In the genomic region with DNA sequence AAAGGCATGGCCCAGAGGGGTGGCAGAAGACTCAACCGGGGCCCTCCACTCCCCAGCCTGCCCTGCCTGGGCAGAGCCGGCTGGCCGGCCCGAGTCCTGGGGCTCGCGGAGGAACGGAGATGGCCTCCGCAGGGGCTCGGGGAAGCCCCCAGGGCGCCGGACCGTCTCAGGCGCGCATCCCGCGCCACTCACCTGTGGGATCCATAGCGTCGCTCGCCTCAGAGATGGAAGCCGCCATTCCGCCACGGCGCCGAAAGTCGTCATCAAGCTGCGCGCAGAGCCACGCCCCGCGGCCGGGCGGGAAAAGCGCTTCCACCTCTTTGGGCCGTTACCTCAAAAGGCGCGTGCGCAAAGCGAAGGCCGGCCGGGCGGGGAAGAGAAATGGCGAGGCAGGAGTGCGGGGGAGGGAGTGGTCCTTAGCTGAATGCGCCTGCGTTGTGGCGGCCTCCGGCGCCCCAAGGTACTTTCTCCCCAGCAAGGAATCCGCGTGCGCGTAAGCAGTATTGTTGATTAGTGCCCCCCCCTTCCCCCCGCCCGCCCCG, we compare ENCODE assay signal across 1 cellular context.
TF ChIP-seq lines count a peak whose summit lies in the region.

A gene with protein sequence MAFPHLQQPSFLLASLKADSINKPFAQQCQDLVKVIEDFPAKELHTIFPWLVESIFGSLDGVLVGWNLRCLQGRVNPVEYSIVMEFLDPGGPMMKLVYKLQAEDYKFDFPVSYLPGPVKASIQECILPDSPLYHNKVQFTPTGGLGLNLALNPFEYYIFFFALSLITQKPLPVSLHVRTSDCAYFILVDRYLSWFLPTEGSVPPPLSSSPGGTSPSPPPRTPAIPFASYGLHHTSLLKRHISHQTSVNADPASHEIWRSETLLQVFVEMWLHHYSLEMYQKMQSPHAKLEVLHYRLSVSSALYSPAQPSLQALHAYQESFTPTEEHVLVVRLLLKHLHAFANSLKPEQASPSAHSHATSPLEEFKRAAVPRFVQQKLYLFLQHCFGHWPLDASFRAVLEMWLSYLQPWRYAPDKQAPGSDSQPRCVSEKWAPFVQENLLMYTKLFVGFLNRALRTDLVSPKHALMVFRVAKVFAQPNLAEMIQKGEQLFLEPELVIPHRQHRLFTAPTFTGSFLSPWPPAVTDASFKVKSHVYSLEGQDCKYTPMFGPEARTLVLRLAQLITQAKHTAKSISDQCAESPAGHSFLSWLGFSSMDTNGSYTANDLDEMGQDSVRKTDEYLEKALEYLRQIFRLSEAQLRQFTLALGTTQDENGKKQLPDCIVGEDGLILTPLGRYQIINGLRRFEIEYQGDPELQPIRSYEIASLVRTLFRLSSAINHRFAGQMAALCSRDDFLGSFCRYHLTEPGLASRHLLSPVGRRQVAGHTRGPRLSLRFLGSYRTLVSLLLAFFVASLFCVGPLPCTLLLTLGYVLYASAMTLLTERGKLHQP (minus strand): TSS at position 265 of the 542 bp plus-strand sequence. CDS start 5,010 bp downstream, outside the sequence.

TF ChIP-seq in HepG2, 621 proteins besides CTCF, POLR2A, EP300 and RAD21 (continued from another document and continues in another):
- TF ChIP-seq, protein P1, sequence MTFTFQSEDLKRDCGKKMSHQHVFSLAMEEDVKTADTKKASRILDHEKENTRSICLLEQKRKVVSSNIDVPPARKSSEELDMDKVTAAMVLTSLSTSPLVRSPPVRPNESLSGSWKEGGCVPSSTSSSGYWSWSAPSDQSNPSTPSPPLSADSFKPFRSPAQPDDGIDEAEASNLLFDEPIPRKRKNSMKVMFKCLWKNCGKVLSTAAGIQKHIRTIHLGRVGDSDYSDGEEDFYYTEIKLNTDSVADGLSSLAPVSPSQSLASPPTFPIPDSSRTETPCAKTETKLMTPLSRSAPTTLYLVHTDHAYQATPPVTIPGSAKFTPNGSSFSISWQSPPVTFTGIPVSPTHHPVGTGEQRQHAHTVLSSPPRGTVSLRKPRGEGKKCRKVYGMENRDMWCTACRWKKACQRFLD (CRISPR knock-in tag; IDR thresholded peaks at IDR 0.05; ENCODE audit: borderline replicate concordance), result no peak; the same call in 1 of the 2 replicates
- TF ChIP-seq STAT5B (CRISPR knock-in tag; IDR thresholded peaks at IDR 0.05) (no peak), TAF1 (CRISPR knock-in tag; IDR thresholded peaks at IDR 0.05) (peak; percentile 90; the same call in 1 of the 2 replicates), ISX (CRISPR knock-in tag; conservative IDR thresholded peaks at IDR 0.05) (no peak), KDM2A (CRISPR knock-in tag; IDR thresholded peaks at IDR 0.05; ENCODE audit: borderline replicate concordance, low read depth) (peak; percentile 89), FOSL1 (CRISPR knock-in tag; IDR thresholded peaks at IDR 0.05; ENCODE audit: borderline replicate concordance) (no peak), ZNF232 (CRISPR knock-in tag; IDR thresholded peaks at IDR 0.05; ENCODE audit: borderline replicate concordance) (no peak), ZZZ3 (CRISPR knock-in tag; IDR thresholded peaks at IDR 0.05; ENCODE audit: borderline replicate concordance) (peak; percentile 59; the same call in 1 of the 2 replicates), THAP11 (CRISPR knock-in tag; IDR thresholded peaks at IDR 0.05) (peak; percentile 91), KMT2B (CRISPR knock-in tag; IDR thresholded peaks at IDR 0.05) (peak; percentile 89), ZNF547 (CRISPR knock-in tag; IDR thresholded peaks at IDR 0.05) (no peak; the same call in 1 of the 2 replicates), ZNF703 (CRISPR knock-in tag; IDR thresholded peaks at IDR 0.05; ENCODE audit: borderline replicate concordance) (no peak; the same call in 1 of the 2 replicates), ZNF556 (CRISPR knock-in tag; IDR thresholded peaks at IDR 0.05; ENCODE audit: borderline replicate concordance) (no peak), KLF6 (CRISPR knock-in tag; IDR thresholded peaks at IDR 0.05) (peak; percentile 83), SNRNP70 (IDR thresholded peaks at IDR 0.05; ENCODE audit: low read depth, low read length) (no peak), ZNF496 (CRISPR knock-in tag; IDR thresholded peaks at IDR 0.05; ENCODE audit: insufficient replicate concordance) (no peak), JUNB (CRISPR knock-in tag; IDR thresholded peaks at IDR 0.05; ENCODE audit: borderline replicate concordance) (no peak; the same call in 1 of the 2 replicates), PRPF4 (IDR thresholded peaks at IDR 0.05; ENCODE audit: low read depth, low read length, poor library complexity, severe bottlenecking) (no peak), ZNF549 (CRISPR knock-in tag; IDR thresholded peaks at IDR 0.05) (no peak), HNRNPH1 (optimal IDR thresholded peaks at IDR 0.05; ENCODE audit: low read depth, low read length) (no peak), ZFP90 (CRISPR knock-in tag; IDR thresholded peaks at IDR 0.05; ENCODE audit: borderline replicate concordance) (peak; percentile 82; the same call in 1 of the 2 replicates), MAFF (IDR thresholded peaks at IDR 0.05; ENCODE audit: low read depth, low read length) (no peak), NR2F6 (IDR thresholded peaks at IDR 0.05) (no peak), NR2F6 (CRISPR knock-in tag; IDR thresholded peaks at IDR 0.05) (peak; percentile 49; the same call in 1 of the 2 replicates), ELF1 (CRISPR knock-in tag; IDR thresholded peaks at IDR 0.05) (peak; percentile 76), FOXP1 (IDR thresholded peaks at IDR 0.05) (no peak), FOXP1 (CRISPR knock-in tag; IDR thresholded peaks at IDR 0.05) (no peak), DR1 (CRISPR knock-in tag; IDR thresholded peaks at IDR 0.05) (peak; percentile 73; the same call in 1 of the 2 replicates), ZNF510 (CRISPR knock-in tag; IDR thresholded peaks at IDR 0.05; ENCODE audit: low read depth) (peak; percentile 41; the same call in 1 of the 2 replicates), SCMH1 (CRISPR knock-in tag; IDR thresholded peaks at IDR 0.05; ENCODE audit: borderline replicate concordance) (no peak), ZEB1 (IDR thresholded peaks at IDR 0.05; ENCODE audit: insufficient replicate concordance, low read depth) (peak; percentile 25), FOXK2 (IDR thresholded peaks at IDR 0.05) (no peak), SAFB2 (CRISPR knock-in tag; IDR thresholded peaks at IDR 0.05; ENCODE audit: borderline replicate concordance, low read depth) (no peak), ZC3H13 (CRISPR knock-in tag; IDR thresholded peaks at IDR 0.05) (peak; percentile 77; the same call in 1 of the 2 replicates), ZSCAN29 (CRISPR knock-in tag; conservative IDR thresholded peaks at IDR 0.05) (no peak), ZNF124 (CRISPR knock-in tag; IDR thresholded peaks at IDR 0.05) (peak; percentile 28; the same call in 1 of the 2 replicates)
- TF ChIP-seq, protein P2, sequence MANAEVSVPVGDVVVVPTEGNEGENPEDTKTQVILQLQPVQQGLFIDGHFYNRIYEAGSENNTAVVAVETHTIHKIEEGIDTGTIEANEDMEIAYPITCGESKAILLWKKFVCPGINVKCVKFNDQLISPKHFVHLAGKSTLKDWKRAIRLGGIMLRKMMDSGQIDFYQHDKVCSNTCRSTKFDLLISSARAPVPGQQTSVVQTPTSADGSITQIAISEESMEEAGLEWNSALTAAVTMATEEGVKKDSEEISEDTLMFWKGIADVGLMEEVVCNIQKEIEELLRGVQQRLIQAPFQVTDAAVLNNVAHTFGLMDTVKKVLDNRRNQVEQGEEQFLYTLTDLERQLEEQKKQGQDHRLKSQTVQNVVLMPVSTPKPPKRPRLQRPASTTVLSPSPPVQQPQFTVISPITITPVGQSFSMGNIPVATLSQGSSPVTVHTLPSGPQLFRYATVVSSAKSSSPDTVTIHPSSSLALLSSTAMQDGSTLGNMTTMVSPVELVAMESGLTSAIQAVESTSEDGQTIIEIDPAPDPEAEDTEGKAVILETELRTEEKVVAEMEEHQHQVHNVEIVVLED (CRISPR knock-in tag; IDR thresholded peaks at IDR 0.05; ENCODE audit: borderline replicate concordance), result peak; percentile 89
- TF ChIP-seq, protein P3, sequence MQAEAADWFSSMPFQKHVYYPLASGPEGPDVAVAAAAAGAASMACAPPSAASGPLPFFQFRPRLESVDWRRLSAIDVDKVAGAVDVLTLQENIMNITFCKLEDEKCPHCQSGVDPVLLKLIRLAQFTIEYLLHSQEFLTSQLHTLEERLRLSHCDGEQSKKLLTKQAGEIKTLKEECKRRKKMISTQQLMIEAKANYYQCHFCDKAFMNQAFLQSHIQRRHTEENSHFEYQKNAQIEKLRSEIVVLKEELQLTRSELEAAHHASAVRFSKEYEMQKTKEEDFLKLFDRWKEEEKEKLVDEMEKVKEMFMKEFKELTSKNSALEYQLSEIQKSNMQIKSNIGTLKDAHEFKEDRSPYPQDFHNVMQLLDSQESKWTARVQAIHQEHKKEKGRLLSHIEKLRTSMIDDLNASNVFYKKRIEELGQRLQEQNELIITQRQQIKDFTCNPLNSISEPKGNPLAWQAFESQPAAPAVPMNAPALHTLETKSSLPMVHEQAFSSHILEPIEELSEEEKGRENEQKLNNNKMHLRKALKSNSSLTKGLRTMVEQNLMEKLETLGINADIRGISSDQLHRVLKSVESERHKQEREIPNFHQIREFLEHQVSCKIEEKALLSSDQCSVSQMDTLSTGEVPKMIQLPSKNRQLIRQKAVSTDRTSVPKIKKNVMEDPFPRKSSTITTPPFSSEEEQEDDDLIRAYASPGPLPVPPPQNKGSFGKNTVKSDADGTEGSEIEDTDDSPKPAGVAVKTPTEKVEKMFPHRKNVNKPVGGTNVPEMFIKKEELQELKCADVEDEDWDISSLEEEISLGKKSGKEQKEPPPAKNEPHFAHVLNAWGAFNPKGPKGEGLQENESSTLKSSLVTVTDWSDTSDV (CRISPR knock-in tag; IDR thresholded peaks at IDR 0.05), result no peak; the same call in 1 of the 2 replicates
- TF ChIP-seq, protein P4, sequence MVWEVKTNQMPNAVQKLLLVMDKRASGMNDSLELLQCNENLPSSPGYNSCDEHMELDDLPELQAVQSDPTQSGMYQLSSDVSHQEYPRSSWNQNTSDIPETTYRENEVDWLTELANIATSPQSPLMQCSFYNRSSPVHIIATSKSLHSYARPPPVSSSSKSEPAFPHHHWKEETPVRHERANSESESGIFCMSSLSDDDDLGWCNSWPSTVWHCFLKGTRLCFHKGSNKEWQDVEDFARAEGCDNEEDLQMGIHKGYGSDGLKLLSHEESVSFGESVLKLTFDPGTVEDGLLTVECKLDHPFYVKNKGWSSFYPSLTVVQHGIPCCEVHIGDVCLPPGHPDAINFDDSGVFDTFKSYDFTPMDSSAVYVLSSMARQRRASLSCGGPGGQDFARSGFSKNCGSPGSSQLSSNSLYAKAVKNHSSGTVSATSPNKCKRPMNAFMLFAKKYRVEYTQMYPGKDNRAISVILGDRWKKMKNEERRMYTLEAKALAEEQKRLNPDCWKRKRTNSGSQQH (CRISPR knock-in tag; IDR thresholded peaks at IDR 0.05; ENCODE audit: low read depth), result peak; percentile 98
- TF ChIP-seq, protein P5, sequence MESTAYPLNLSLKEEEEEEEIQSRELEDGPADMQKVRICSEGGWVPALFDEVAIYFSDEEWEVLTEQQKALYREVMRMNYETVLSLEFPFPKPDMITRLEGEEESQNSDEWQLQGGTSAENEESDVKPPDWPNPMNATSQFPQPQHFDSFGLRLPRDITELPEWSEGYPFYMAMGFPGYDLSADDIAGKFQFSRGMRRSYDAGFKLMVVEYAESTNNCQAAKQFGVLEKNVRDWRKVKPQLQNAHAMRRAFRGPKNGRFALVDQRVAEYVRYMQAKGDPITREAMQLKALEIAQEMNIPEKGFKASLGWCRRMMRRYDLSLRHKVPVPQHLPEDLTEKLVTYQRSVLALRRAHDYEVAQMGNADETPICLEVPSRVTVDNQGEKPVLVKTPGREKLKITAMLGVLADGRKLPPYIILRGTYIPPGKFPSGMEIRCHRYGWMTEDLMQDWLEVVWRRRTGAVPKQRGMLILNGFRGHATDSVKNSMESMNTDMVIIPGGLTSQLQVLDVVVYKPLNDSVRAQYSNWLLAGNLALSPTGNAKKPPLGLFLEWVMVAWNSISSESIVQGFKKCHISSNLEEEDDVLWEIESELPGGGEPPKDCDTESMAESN (CRISPR knock-in tag; conservative IDR thresholded peaks at IDR 0.05), result peak; percentile 66; the same call in 1 of the 2 replicates
- TF ChIP-seq, protein P6, sequence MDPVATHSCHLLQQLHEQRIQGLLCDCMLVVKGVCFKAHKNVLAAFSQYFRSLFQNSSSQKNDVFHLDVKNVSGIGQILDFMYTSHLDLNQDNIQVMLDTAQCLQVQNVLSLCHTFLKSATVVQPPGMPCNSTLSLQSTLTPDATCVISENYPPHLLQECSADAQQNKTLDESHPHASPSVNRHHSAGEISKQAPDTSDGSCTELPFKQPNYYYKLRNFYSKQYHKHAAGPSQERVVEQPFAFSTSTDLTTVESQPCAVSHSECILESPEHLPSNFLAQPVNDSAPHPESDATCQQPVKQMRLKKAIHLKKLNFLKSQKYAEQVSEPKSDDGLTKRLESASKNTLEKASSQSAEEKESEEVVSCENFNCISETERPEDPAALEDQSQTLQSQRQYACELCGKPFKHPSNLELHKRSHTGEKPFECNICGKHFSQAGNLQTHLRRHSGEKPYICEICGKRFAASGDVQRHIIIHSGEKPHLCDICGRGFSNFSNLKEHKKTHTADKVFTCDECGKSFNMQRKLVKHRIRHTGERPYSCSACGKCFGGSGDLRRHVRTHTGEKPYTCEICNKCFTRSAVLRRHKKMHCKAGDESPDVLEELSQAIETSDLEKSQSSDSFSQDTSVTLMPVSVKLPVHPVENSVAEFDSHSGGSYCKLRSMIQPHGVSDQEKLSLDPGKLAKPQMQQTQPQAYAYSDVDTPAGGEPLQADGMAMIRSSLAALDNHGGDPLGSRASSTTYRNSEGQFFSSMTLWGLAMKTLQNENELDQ (CRISPR knock-in tag; IDR thresholded peaks at IDR 0.05; ENCODE audit: borderline replicate concordance), result no peak
- TF ChIP-seq, protein P7, sequence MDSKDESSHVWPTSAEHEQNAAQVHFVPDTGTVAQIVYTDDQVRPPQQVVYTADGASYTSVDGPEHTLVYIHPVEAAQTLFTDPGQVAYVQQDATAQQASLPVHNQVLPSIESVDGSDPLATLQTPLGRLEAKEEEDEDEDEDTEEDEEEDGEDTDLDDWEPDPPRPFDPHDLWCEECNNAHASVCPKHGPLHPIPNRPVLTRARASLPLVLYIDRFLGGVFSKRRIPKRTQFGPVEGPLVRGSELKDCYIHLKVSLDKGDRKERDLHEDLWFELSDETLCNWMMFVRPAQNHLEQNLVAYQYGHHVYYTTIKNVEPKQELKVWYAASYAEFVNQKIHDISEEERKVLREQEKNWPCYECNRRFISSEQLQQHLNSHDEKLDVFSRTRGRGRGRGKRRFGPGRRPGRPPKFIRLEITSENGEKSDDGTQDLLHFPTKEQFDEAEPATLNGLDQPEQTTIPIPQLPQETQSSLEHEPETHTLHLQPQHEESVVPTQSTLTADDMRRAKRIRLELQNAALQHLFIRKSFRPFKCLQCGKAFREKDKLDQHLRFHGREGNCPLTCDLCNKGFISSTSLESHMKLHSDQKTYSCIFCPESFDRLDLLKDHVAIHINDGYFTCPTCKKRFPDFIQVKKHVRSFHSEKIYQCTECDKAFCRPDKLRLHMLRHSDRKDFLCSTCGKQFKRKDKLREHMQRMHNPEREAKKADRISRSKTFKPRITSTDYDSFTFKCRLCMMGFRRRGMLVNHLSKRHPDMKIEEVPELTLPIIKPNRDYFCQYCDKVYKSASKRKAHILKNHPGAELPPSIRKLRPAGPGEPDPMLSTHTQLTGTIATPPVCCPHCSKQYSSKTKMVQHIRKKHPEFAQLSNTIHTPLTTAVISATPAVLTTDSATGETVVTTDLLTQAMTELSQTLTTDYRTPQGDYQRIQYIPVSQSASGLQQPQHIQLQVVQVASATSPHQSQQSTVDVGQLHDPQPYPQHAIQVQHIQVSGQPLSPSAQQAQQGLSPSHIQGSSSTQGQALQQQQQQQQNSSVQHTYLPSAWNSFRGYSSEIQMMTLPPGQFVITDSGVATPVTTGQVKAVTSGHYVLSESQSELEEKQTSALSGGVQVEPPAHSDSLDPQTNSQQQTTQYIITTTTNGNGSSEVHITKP (CRISPR knock-in tag; IDR thresholded peaks at IDR 0.05; ENCODE audit: low read depth), result peak; percentile 68
